ENCODE assay signal across 41 cellular contexts in the genomic region with DNA sequence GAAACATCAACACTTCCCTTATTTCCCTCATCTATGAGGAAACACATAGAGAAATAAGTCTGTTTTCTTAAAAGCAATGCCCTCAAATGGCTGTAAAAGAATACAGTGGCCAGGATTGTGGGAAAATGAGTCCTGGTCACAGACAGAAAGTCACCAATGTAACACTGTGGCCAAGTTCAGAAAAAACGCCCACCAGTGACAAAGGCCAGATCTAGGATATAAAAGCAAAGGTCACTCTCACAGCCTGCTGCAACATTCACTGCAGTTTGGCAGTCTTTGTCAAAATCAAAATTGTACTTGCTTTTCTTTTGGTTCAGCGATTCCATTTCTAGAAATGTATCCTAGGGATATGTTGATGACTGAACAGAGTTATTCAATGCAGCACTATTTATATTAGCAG. TPM values are rescaled to one million over a fixed set of nuclear protein-coding genes. Genes with fewer than 3 reads are reported as not detected.
"Had no signal": no experiment of that assay in that cellular context is flagged by ENCODE, and none has a peak within 500 bp of the region (broad histone marks: within the 10 kb centered on the region; RNA-seq: fewer than 3 reads in every experiment).

No MANE protein-coding gene starts in this region.

- H3K27me3 ChIP-seq: adrenal gland, ascending aorta, body of pancreas, brain microvascular endothelial cell, breast epithelium, cardiac muscle cell had no signal

- H3K4me3 ChIP-seq: adrenal gland, ascending aorta, body of pancreas, breast epithelium, cardiac muscle cell had no signal

- H3K9me3 ChIP-seq: adrenal gland, ascending aorta, body of pancreas, breast epithelium had no signal

- H3K4me1 ChIP-seq: adrenal gland, ascending aorta, body of pancreas, breast epithelium had no signal

- H3K36me3 ChIP-seq: adrenal gland, ascending aorta, brain microvascular endothelial cell, breast epithelium, cardiac muscle cell had no signal

- H3K27ac ChIP-seq: adrenal gland, ascending aorta, body of pancreas, brain microvascular endothelial cell, breast epithelium, cardiac muscle cell had no signal

- DNase-seq: activated effector memory CD4-positive, alpha-beta T cell treated with anti-CD3 and anti-CD28 coated beads, Interleukin-2, amount 50 U/mL, for 16 hours; activated effector memory CD4-positive, alpha-beta T cell treated with Interleukin-2 at 50 U/mL for 16 hours; activated gamma-delta T cell; activated gamma-delta T cell treated with Interleukin-2 at 50 U/mL for 16 hours; activated naive CD4-positive, alpha-beta T cell; activated naive CD4-positive, alpha-beta T cell treated with anti-CD3 and anti-CD28 coated beads for 36 hours; activated naive CD4-positive, alpha-beta T cell treated with anti-CD3 and anti-CD28 coated beads, Interleukin-2, amount 10 ng/mL, durations not matched to agents 7 days and 5 days; activated naive CD4-positive, alpha-beta T cell treated with anti-CD3 and anti-CD28 coated beads, Interleukin-2, amount 50 U/mL, for 16 hours; activated naive CD4-positive, alpha-beta T cell treated with Interleukin-2 at 50 U/mL for 16 hours; activated naive CD8-positive, alpha-beta T cell treated with anti-CD3 and anti-CD28 coated beads for 36 hours; activated naive CD8-positive, alpha-beta T cell treated with anti-CD3 and anti-CD28 coated beads, Interleukin-2, amount 10 ng/mL, durations not matched to agents 7 days and 5 days; activated naive CD8-positive, alpha-beta T cell treated with anti-CD3 and anti-CD28 coated beads, Interleukin-2, amount 50 U/mL, for 24 hours; activated T-cell treated with anti-CD3 and anti-CD28 coated beads, Interleukin-2, amount 50 U/mL, for 1 hour; activated T-cell treated with anti-CD3 and anti-CD28 coated beads, Interleukin-2, amount 50 U/mL, for 24 hours; activated T-cell treated with anti-CD3 and anti-CD28 coated beads, Interleukin-2, amount 50 U/mL, for 4 hours; activated T-cell treated with anti-CD3 and anti-CD28 coated beads, Interleukin-2, amount 50 U/mL, for 48 hours; activated T-cell treated with anti-CD3 and anti-CD28 coated beads, Interleukin-2, amount 50 U/mL, for 72 hours; adrenal gland; amniotic stem cell; amygdala; anterior cingulate cortex; aorta; body of pancreas; brain microvascular endothelial cell; caudate nucleus; central memory CD4-positive, alpha-beta T cell; cerebellar nuclear complex had no signal

- H3K27me3 Mint-ChIP-seq: activated T-cell treated with anti-CD3 and anti-CD28 coated beads, Interleukin-2, amount 50 U/mL, for 24 hours; activated T-helper 17 cell treated with anti-CD3 and anti-CD28 coated beads, Interleukin-2, amount 50 U/mL, for 72 hours; central memory CD8-positive, alpha-beta T cell had no signal

- H3K4me3 Mint-ChIP-seq: activated naive CD4-positive, alpha-beta T cell treated with anti-CD3 and anti-CD28 coated beads for 36 hours; activated naive CD4-positive, alpha-beta T cell treated with anti-CD3 and anti-CD28 coated beads, Interleukin-2, amount 10 ng/mL, durations not matched to agents 7 days and 5 days; activated naive CD4-positive, alpha-beta T cell treated with anti-CD3 and anti-CD28 coated beads, Interleukin-2, amount 50 U/mL, for 24 hours; activated naive CD8-positive, alpha-beta T cell; activated naive CD8-positive, alpha-beta T cell treated with anti-CD3 and anti-CD28 coated beads for 36 hours; activated naive CD8-positive, alpha-beta T cell treated with anti-CD3 and anti-CD28 coated beads, Interleukin-2, amount 10 ng/mL, durations not matched to agents 7 days and 5 days; activated naive CD8-positive, alpha-beta T cell treated with anti-CD3 and anti-CD28 coated beads, Interleukin-2, amount 50 U/mL, for 24 hours; activated T-cell treated with anti-CD3 and anti-CD28 coated beads, Interleukin-2, amount 50 U/mL, for 24 hours; activated T-cell treated with anti-CD3 and anti-CD28 coated beads, Interleukin-2, amount 50 U/mL, for 4 hours; activated T-cell treated with anti-CD3 and anti-CD28 coated beads, Interleukin-2, amount 50 U/mL, for 72 hours; activated T-helper 1 cell treated with anti-CD3 and anti-CD28 coated beads, Interleukin-12 subunit alpha, Interleukin-12 subunit beta, Interleukin-2, Interleukin-4 antibody, amounts not matched to agents 30 ng/mL and 10 ng/mL and 1 ng/mL, durations not matched to agents 14 hours and 24 hours and 36 hours; activated T-helper 17 cell treated with anti-CD3 and anti-CD28 coated beads, Interleukin-2, amount 50 U/mL, for 72 hours; brain; central memory CD8-positive, alpha-beta T cell had no signal

- FAIRE-seq: astrocyte, bronchial epithelial cell had no signal

- H3K27ac Mint-ChIP-seq: activated naive CD4-positive, alpha-beta T cell treated with anti-CD3 and anti-CD28 coated beads for 36 hours; activated naive CD4-positive, alpha-beta T cell treated with anti-CD3 and anti-CD28 coated beads, Interleukin-2, amount 10 ng/mL, durations not matched to agents 7 days and 5 days; activated naive CD4-positive, alpha-beta T cell treated with anti-CD3 and anti-CD28 coated beads, Interleukin-2, amount 50 U/mL, for 24 hours; activated naive CD4-positive, alpha-beta T cell treated with anti-CD3 and anti-CD28 coated beads, Interleukin-2, amount 50 U/mL, for 72 hours; activated naive CD8-positive, alpha-beta T cell; activated naive CD8-positive, alpha-beta T cell treated with anti-CD3 and anti-CD28 coated beads for 36 hours; activated naive CD8-positive, alpha-beta T cell treated with anti-CD3 and anti-CD28 coated beads, Interleukin-2, amount 10 ng/mL, durations not matched to agents 7 days and 5 days; activated naive CD8-positive, alpha-beta T cell treated with anti-CD3 and anti-CD28 coated beads, Interleukin-2, amount 50 U/mL, for 24 hours; activated T-cell treated with anti-CD3 and anti-CD28 coated beads, Interleukin-2, amount 50 U/mL, for 24 hours; activated T-cell treated with anti-CD3 and anti-CD28 coated beads, Interleukin-2, amount 50 U/mL, for 72 hours; activated T-helper 1 cell treated with anti-CD3 and anti-CD28 coated beads, Interleukin-12 subunit alpha, Interleukin-12 subunit beta, Interleukin-2, Interleukin-4 antibody, amounts not matched to agents 30 ng/mL and 10 ng/mL and 1 ng/mL, durations not matched to agents 14 hours and 24 hours and 36 hours; activated T-helper 17 cell treated with anti-CD3 and anti-CD28 coated beads, Interleukin-2, amount 50 U/mL, for 72 hours; activated T-helper 2 cell treated with anti-CD3 and anti-CD28 coated beads, Interferon-gamma antibody, Interleukin-2, Interleukin-4, amounts not matched to agents 10 μg/mL and 5 μg/mL and 100 μg/mL, durations not matched to agents 14 hours and 24 hours and 36 hours had no signal

- ATAC-seq: activated naive CD4-positive, alpha-beta T cell treated with anti-CD3 and anti-CD28 coated beads, Interleukin-2, amount 50 U/mL, for 72 hours; activated naive CD8-positive, alpha-beta T cell treated with anti-CD3 and anti-CD28 coated beads, Interleukin-2, amount 50 U/mL, for 24 hours; activated T-cell treated with anti-CD3 and anti-CD28 coated beads, Interleukin-2, amount 50 U/mL, for 4 hours; activated T-cell treated with anti-CD3 and anti-CD28 coated beads, Interleukin-2, amount 50 U/mL, for 72 hours; activated T-helper 17 cell treated with anti-CD3 and anti-CD28 coated beads, Interleukin-2, amount 50 U/mL, for 72 hours; body of pancreas had no signal

- H3K9me3 Mint-ChIP-seq: activated naive CD4-positive, alpha-beta T cell treated with anti-CD3 and anti-CD28 coated beads for 36 hours; activated naive CD4-positive, alpha-beta T cell treated with anti-CD3 and anti-CD28 coated beads, Interleukin-2, amount 10 ng/mL, durations not matched to agents 7 days and 5 days; activated naive CD4-positive, alpha-beta T cell treated with anti-CD3 and anti-CD28 coated beads, Interleukin-2, amount 50 U/mL, for 24 hours; activated naive CD4-positive, alpha-beta T cell treated with anti-CD3 and anti-CD28 coated beads, Interleukin-2, amount 50 U/mL, for 72 hours; activated naive CD8-positive, alpha-beta T cell treated with anti-CD3 and anti-CD28 coated beads for 36 hours; activated naive CD8-positive, alpha-beta T cell treated with anti-CD3 and anti-CD28 coated beads, Interleukin-2, amount 10 ng/mL, durations not matched to agents 7 days and 5 days; activated naive CD8-positive, alpha-beta T cell treated with anti-CD3 and anti-CD28 coated beads, Interleukin-2, amount 50 U/mL, for 24 hours; activated T-cell treated with anti-CD3 and anti-CD28 coated beads, Interleukin-2, amount 50 U/mL, for 24 hours; activated T-cell treated with anti-CD3 and anti-CD28 coated beads, Interleukin-2, amount 50 U/mL, for 4 hours; activated T-cell treated with anti-CD3 and anti-CD28 coated beads, Interleukin-2, amount 50 U/mL, for 72 hours; activated T-helper 1 cell treated with anti-CD3 and anti-CD28 coated beads, Interleukin-12 subunit alpha, Interleukin-12 subunit beta, Interleukin-2, Interleukin-4 antibody, amounts not matched to agents 30 ng/mL and 10 ng/mL and 1 ng/mL, durations not matched to agents 14 hours and 24 hours and 36 hours; activated T-helper 17 cell treated with anti-CD3 and anti-CD28 coated beads, Interleukin-2, amount 50 U/mL, for 72 hours; activated T-helper 2 cell treated with anti-CD3 and anti-CD28 coated beads, Interferon-gamma antibody, Interleukin-2, Interleukin-4, amounts not matched to agents 10 μg/mL and 5 μg/mL and 100 μg/mL, durations not matched to agents 14 hours and 24 hours and 36 hours; brain; central memory CD8-positive, alpha-beta T cell had no signal

- H3K36me3 Mint-ChIP-seq: activated naive CD4-positive, alpha-beta T cell treated with anti-CD3 and anti-CD28 coated beads, Interleukin-2, amount 10 ng/mL, durations not matched to agents 7 days and 5 days; activated naive CD4-positive, alpha-beta T cell treated with anti-CD3 and anti-CD28 coated beads, Interleukin-2, amount 50 U/mL, for 24 hours; activated naive CD4-positive, alpha-beta T cell treated with anti-CD3 and anti-CD28 coated beads, Interleukin-2, amount 50 U/mL, for 72 hours; activated naive CD8-positive, alpha-beta T cell; activated naive CD8-positive, alpha-beta T cell treated with anti-CD3 and anti-CD28 coated beads for 36 hours; activated naive CD8-positive, alpha-beta T cell treated with anti-CD3 and anti-CD28 coated beads, Interleukin-2, amount 10 ng/mL, durations not matched to agents 7 days and 5 days; brain had no signal

- H3K4me1 Mint-ChIP-seq: activated naive CD4-positive, alpha-beta T cell treated with anti-CD3 and anti-CD28 coated beads, Interleukin-2, amount 10 ng/mL, durations not matched to agents 7 days and 5 days; activated naive CD4-positive, alpha-beta T cell treated with anti-CD3 and anti-CD28 coated beads, Interleukin-2, amount 50 U/mL, for 24 hours; activated naive CD8-positive, alpha-beta T cell treated with anti-CD3 and anti-CD28 coated beads for 36 hours; activated naive CD8-positive, alpha-beta T cell treated with anti-CD3 and anti-CD28 coated beads, Interleukin-2, amount 10 ng/mL, durations not matched to agents 7 days and 5 days; activated naive CD8-positive, alpha-beta T cell treated with anti-CD3 and anti-CD28 coated beads, Interleukin-2, amount 50 U/mL, for 24 hours; activated T-helper 17 cell treated with anti-CD3 and anti-CD28 coated beads, Interleukin-2, amount 50 U/mL, for 72 hours; central memory CD8-positive, alpha-beta T cell had no signal

RNA-seq across cellular contexts. Expression of gene TSSK1B, which starts 30.5 kb away (rescaled TPM):
- total RNA-seq: activated naive CD4-positive, alpha-beta T cell treated with anti-CD3 and anti-CD28 coated beads for 36 hours; activated naive CD4-positive, alpha-beta T cell treated with anti-CD3 and anti-CD28 coated beads, Interleukin-2, amount 50 U/mL, for 72 hours; activated naive CD8-positive, alpha-beta T cell treated with anti-CD3 and anti-CD28 coated beads for 36 hours; activated naive CD8-positive, alpha-beta T cell treated with anti-CD3 and anti-CD28 coated beads, Interleukin-2, amount 10 ng/mL, durations not matched to agents 7 days and 5 days; activated T-cell treated with anti-CD3 and anti-CD28 coated beads, Interleukin-2, amount 50 U/mL, for 4 hours; activated T-cell treated with anti-CD3 and anti-CD28 coated beads, Interleukin-2, amount 50 U/mL, for 72 hours; activated T-helper 1 cell treated with anti-CD3 and anti-CD28 coated beads, Interleukin-12 subunit alpha, Interleukin-12 subunit beta, Interleukin-2, Interleukin-4 antibody, amounts not matched to agents 30 ng/mL and 10 ng/mL and 1 ng/mL, durations not matched to agents 14 hours and 24 hours and 36 hours; activated T-helper 17 cell treated with anti-CD3 and anti-CD28 coated beads, Interleukin-2, amount 50 U/mL, for 72 hours; activated T-helper 2 cell treated with anti-CD3 and anti-CD28 coated beads, Interferon-gamma antibody, Interleukin-2, Interleukin-4, amounts not matched to agents 10 μg/mL and 5 μg/mL and 100 μg/mL, durations not matched to agents 14 hours and 24 hours and 36 hours; adrenal gland; ascending aorta; body of pancreas had no signal
- polyA plus RNA-seq: adipose tissue, adrenal gland, aorta had no signal
